In genomic region chr17:77712578-77712977, GRCh38 we compare ENCODE assay signal across 36 cellular contexts.
DNase-seq lines count a peak whose midpoint lies in the region; ATAC-seq, FAIRE-seq and TF ChIP-seq lines count a peak whose summit lies in the region.
"Had no signal": no experiment of that assay in that cellular context is flagged by ENCODE, and none has a peak within 500 bp of the region (broad histone marks: within the 10 kb centered on the region; RNA-seq: fewer than 3 reads in every experiment).

No MANE protein-coding gene starts in this region.

- TF ChIP-seq CTCF in HepG2 (CRISPR knock-in tag; IDR thresholded peaks at IDR 0.05) (no peak), right lobe of liver (IDR thresholded peaks at IDR 0.05) (no peak), HEK293 (tag by site-specific recombination; IDR thresholded peaks at IDR 0.05) (no peak), endodermal cell (conservative IDR thresholded peaks at IDR 0.05) (no peak), left ventricle myocardium inferior (IDR thresholded peaks at IDR 0.05; ENCODE audit: borderline replicate concordance) (no peak)

- H3K27ac Mint-ChIP-seq in activated CD4-positive, alpha-beta T cell treated with anti-CD3 and anti-CD28 coated beads, Interleukin-2, amount 10 ng/mL, durations not matched to agents 24 days and 14 days, result no peak overlapping the region
- no peak overlapping the region for H3K27ac Mint-ChIP-seq in endodermal cell
- H3K27ac Mint-ChIP-seq: B cell; CD14-positive monocyte; CD4-positive, alpha-beta memory T cell; CD4-positive, alpha-beta T cell; CD4-positive, CD25-positive, alpha-beta regulatory T cell; CD8-positive, alpha-beta memory T cell; CD8-positive, alpha-beta T cell had no signal

- H3K27me3 ChIP-seq in HepG2 (ENCODE audit: control insufficient read depth in 1 of 2, insufficient read depth in 2 of 2, low read length in 2 of 2) (peaks cover 0 to 34% of the 10 kb centered on the region in 2 experiments; a peak in 4 of 5 replicates), right lobe of liver (no peaks in the 10 kb centered on the region), endodermal cell (ENCODE audit: control insufficient read depth, insufficient read depth, low read length, poor library complexity, severe bottlenecking) (no peaks in the 10 kb centered on the region), right cardiac atrium (ENCODE audit: control insufficient read depth, insufficient read depth) (no peaks in the 10 kb centered on the region), left ventricle myocardium inferior (ENCODE audit: low read depth) (no peaks in the 10 kb centered on the region)
- H3K27me3 ChIP-seq: BE2C; BLaER1; BLaER1 treated with 17β-estradiol and CSF1 and Interleukin-3, amounts not matched to agents 10 nM and 100 nM had no signal

- H3K4me1 ChIP-seq in HepG2 (ENCODE audit: insufficient read depth, low read length), result no peaks in the 10 kb centered on the region
- no peaks in the 10 kb centered on the region for H3K4me1 ChIP-seq in right lobe of liver
- no peaks in the 10 kb centered on the region for H3K4me1 ChIP-seq in HEK293 (ENCODE audit: control insufficient read depth, insufficient read depth, low read length)
- no peaks in the 10 kb centered on the region for H3K4me1 ChIP-seq in endodermal cell (ENCODE audit: control insufficient read depth, insufficient read depth, low read length)
- H3K4me1 ChIP-seq in right cardiac atrium (ENCODE audit: control insufficient read depth, insufficient read depth, low read length), result no peaks in the 10 kb centered on the region
- H3K4me1 ChIP-seq in left ventricle myocardium inferior, result no peaks in the 10 kb centered on the region
- H3K4me1 ChIP-seq: A549, BE2C, BLaER1, Caco-2 had no signal

- BruUV-seq in HepG2 (replicated peaks; lab: Mats Ljungman, UMichigan), result no TSS peak

- intact Hi-C loops in activated CD4-positive, alpha-beta T cell treated with anti-CD3 and anti-CD28 coated beads, Interleukin-2, amount 10 ng/mL, durations not matched to agents 24 days and 14 days (cut with micrococcal nuclease), result no loop called here
- intact Hi-C loops in HepG2 (cut with micrococcal nuclease; ENCODE audit: unreplicated experiment), result no loop called here
- intact Hi-C loops in right lobe of liver (cut with DNase I), result no loop called here
- intact Hi-C loops in right cardiac atrium (cut with DNase I), result no loop called here
- intact Hi-C loops in left ventricle myocardium inferior (cut with micrococcal nuclease), result no loop called here

- H3K4me1 Mint-ChIP-seq in activated CD4-positive, alpha-beta T cell treated with anti-CD3 and anti-CD28 coated beads, Interleukin-2, amount 10 ng/mL, durations not matched to agents 24 days and 14 days, result no peaks in the 10 kb centered on the region
- no peaks in the 10 kb centered on the region for H3K4me1 Mint-ChIP-seq in endodermal cell
- H3K4me1 Mint-ChIP-seq: B cell; CD14-positive monocyte; CD4-positive, alpha-beta memory T cell; CD4-positive, CD25-positive, alpha-beta regulatory T cell; CD8-positive, alpha-beta memory T cell had no signal

- H3K36me3 Mint-ChIP-seq in activated CD4-positive, alpha-beta T cell treated with anti-CD3 and anti-CD28 coated beads, Interleukin-2, amount 10 ng/mL, durations not matched to agents 24 days and 14 days (ENCODE audit: low read depth), result no peaks in the 10 kb centered on the region
- no peaks in the 10 kb centered on the region for H3K36me3 Mint-ChIP-seq in endodermal cell (ENCODE audit: low read depth)
- H3K36me3 Mint-ChIP-seq: CD14-positive monocyte; CD4-positive, CD25-positive, alpha-beta regulatory T cell; CD8-positive, alpha-beta T cell had no signal

- DNase-seq in activated CD4-positive, alpha-beta T cell treated with anti-CD3 and anti-CD28 coated beads, Interleukin-2, amount 10 ng/mL, durations not matched to agents 24 days and 14 days, result peak; percentile 10
- DNase-seq in activated CD4-positive, alpha-beta T cell treated with anti-CD3 and anti-CD28 coated beads, Interleukin-2, amount 50 U/mL, for 48 hours, result no peak
- no peak for DNase-seq in HepG2 (ENCODE audit: low spot score)
- DNase-seq in right lobe of liver, result no peak
- DNase-seq in endodermal cell, result peak; percentile 5
- DNase-seq in right cardiac atrium, result no peak
- DNase-seq in left ventricle myocardium inferior, result no peak
- DNase-seq: 8988T; ACHN; AML-193; BE2C; C1 segment of cervical spinal cord; Caco-2; Calu3; CD4-positive, alpha-beta memory T cell; CD4-positive, alpha-beta T cell; CD4-positive, CD25-positive, alpha-beta regulatory T cell; CD8-positive, alpha-beta memory T cell; CD8-positive, alpha-beta T cell; COR-L47; DMS 273 treated with DMSO at 0.1 percent for 48 hours; DMS153; DMS53; DMS79; DMS79 treated with DMSO at 0.1 percent for 48 hours; DND-41; EL had no signal

- in situ Hi-C loops in HepG2 (cut with HindIII; ENCODE audit: extremely low pct_ligation_motif_present, low pct_unique_long_range_greater_than_20kb), result no loop called here

- no peak overlapping the region for H3K4me3 ChIP-seq in HepG2 (replicated peaks in 1 of 3; ENCODE audit: insufficient read depth in 1 of 3, low read depth in 2 of 3, low read length in 3 of 3)
- no peak overlapping the region for H3K4me3 ChIP-seq in right lobe of liver
- no peak overlapping the region for H3K4me3 ChIP-seq in HEK293 (ENCODE audit: low read depth, low read length)
- no peak overlapping the region for H3K4me3 ChIP-seq in endodermal cell (ENCODE audit: low read length)
- no peak overlapping the region for H3K4me3 ChIP-seq in right cardiac atrium (ENCODE audit: low read length)
- no peak overlapping the region for H3K4me3 ChIP-seq in left ventricle myocardium inferior
- H3K4me3 ChIP-seq: A549; BLaER1; BLaER1 treated with 17β-estradiol and CSF1 and Interleukin-3, amounts not matched to agents 10 nM and 100 nM had no signal

- H3K9me3 ChIP-seq in HepG2 (ENCODE audit: low read length) (peaks cover 5% of the 10 kb centered on the region; the same call in 1 of the 2 replicates), right lobe of liver (no peaks in the 10 kb centered on the region), HEK293 (ENCODE audit: control insufficient read depth, insufficient read depth, low read depth, low read length) (no peaks in the 10 kb centered on the region), endodermal cell (ENCODE audit: control insufficient read depth, low read length) (peaks cover 21% of the 10 kb centered on the region), right cardiac atrium (ENCODE audit: control insufficient read depth, low read length) (no peaks in the 10 kb centered on the region), left ventricle myocardium inferior (replicated peaks) (peaks cover 39% of the 10 kb centered on the region)
- H3K9me3 ChIP-seq: BE2C, Caco-2 had no signal

- TF ChIP-seq POLR2A in HepG2 (IDR thresholded peaks at IDR 0.05; ENCODE audit: insufficient read depth in 1 of 2, low read depth in 2 of 2, low read length in 2 of 2), result no peak
- TF ChIP-seq POLR2A in right lobe of liver (IDR thresholded peaks at IDR 0.05), result no peak

- no peaks in the 10 kb centered on the region for H4K20me1 ChIP-seq in HepG2 (ENCODE audit: insufficient read depth, low read length)
- H4K20me1 ChIP-seq: BLaER1; BLaER1 treated with 17β-estradiol and CSF1 and Interleukin-3, amounts not matched to agents 10 nM and 100 nM had no signal

- H3K27ac ChIP-seq in HepG2 (ENCODE audit: extremely low read length, insufficient read depth, low read length) (no peak overlapping the region), right lobe of liver (no peak overlapping the region), HEK293 (ENCODE audit: extremely low read depth, low read depth, low read length) (no peak overlapping the region), endodermal cell (ENCODE audit: low read depth, low read length) (no peak overlapping the region), right cardiac atrium (ENCODE audit: low read length) (no peak overlapping the region), left ventricle myocardium inferior (replicated peaks) (no peak overlapping the region)
- H3K27ac ChIP-seq: 22Rv1; A549; BLaER1; BLaER1 treated with 17β-estradiol and CSF1 and Interleukin-3, amounts not matched to agents 10 nM and 100 nM; C4-2B had no signal

- POLR2A ChIA-PET in HepG2 (lab: Yijun Ruan, JAX) (no interaction called here), HEK293 (lab: Yijun Ruan, JAX) (no interaction called here)

- no peak overlapping the region for H2AFZ ChIP-seq in HepG2 (ENCODE audit: low read length)

- H3K9ac ChIP-seq in HepG2 (ENCODE audit: insufficient read depth, low read depth, low read length) (no peak overlapping the region), endodermal cell (ENCODE audit: extremely low read depth, low read length, poor library complexity, severe bottlenecking) (no peak overlapping the region)
- H3K9ac ChIP-seq: BLaER1; BLaER1 treated with 17β-estradiol and CSF1 and Interleukin-3, amounts not matched to agents 10 nM and 100 nM had no signal

- TF ChIP-seq EP300 in HepG2 (IDR thresholded peaks at IDR 0.05; ENCODE audit: low read depth in 2 of 2, low read length in 2 of 2) (no peak), HepG2 (CRISPR knock-in tag; IDR thresholded peaks at IDR 0.05; ENCODE audit: borderline replicate concordance) (no peak)

- no peak for TF ChIP-seq RAD21 in HepG2 (CRISPR knock-in tag; IDR thresholded peaks at IDR 0.05)

- H3K9me3 Mint-ChIP-seq in activated CD4-positive, alpha-beta T cell treated with anti-CD3 and anti-CD28 coated beads, Interleukin-2, amount 10 ng/mL, durations not matched to agents 24 days and 14 days, result peaks cover 10% of the 10 kb centered on the region
- peaks cover 31% of the 10 kb centered on the region for H3K9me3 Mint-ChIP-seq in endodermal cell

- ATAC-seq in HepG2, result no peak
- ATAC-seq in right lobe of liver, result no peak
- ATAC-seq in right cardiac atrium, result no peak
- ATAC-seq: A549; CD8-positive, alpha-beta T cell had no signal

- FAIRE-seq in HepG2 (lab: Jason Lieb, UNC), result no peak
- FAIRE-seq: D721Med had no signal

- CTCF ChIA-PET in HepG2 (lab: Yijun Ruan, JAX; ENCODE audit: low intra/inter-chr PET ratio, low total read pairs) (no interaction called here), HEK293 (lab: Yijun Ruan, JAX) (interaction anchor here (0.6 to 1.0 kb wide), 3 partner anchors 62 to 459 kb away, joined by 3 to 4 read pairs (median 4); no protein-coding TSS in a partner anchor)

- no peaks in the 10 kb centered on the region for H3K79me2 ChIP-seq in HepG2 (ENCODE audit: insufficient read depth, low read length)

- H3K36me3 ChIP-seq in HepG2 (replicated peaks in 1 of 2; ENCODE audit: control insufficient read depth in 1 of 2, insufficient read depth in 2 of 2, low read length in 2 of 2) (no peaks in the 10 kb centered on the region), right lobe of liver (no peaks in the 10 kb centered on the region), HEK293 (ENCODE audit: control insufficient read depth in 2 of 2, insufficient read depth in 1 of 2, low read length in 2 of 2) (no peaks in the 10 kb centered on the region), endodermal cell (ENCODE audit: control insufficient read depth, insufficient read depth, low read length) (no peaks in the 10 kb centered on the region), left ventricle myocardium inferior (no peaks in the 10 kb centered on the region)
- H3K36me3 ChIP-seq: BE2C; BLaER1; BLaER1 treated with 17β-estradiol and CSF1 and Interleukin-3, amounts not matched to agents 10 nM and 100 nM had no signal

- peaks cover 36% of the 10 kb centered on the region for H3K27me3 Mint-ChIP-seq in activated CD4-positive, alpha-beta T cell treated with anti-CD3 and anti-CD28 coated beads, Interleukin-2, amount 10 ng/mL, durations not matched to agents 24 days and 14 days
- peaks cover 2% of the 10 kb centered on the region for H3K27me3 Mint-ChIP-seq in endodermal cell (ENCODE audit: insufficient read depth)
- H3K27me3 Mint-ChIP-seq: CD4-positive, alpha-beta T cell had no signal

- H3K4me2 ChIP-seq in HepG2 (ENCODE audit: low read depth, low read length), result no peak overlapping the region
- H3K4me2 ChIP-seq: A549; BLaER1; BLaER1 treated with 17β-estradiol and CSF1 and Interleukin-3, amounts not matched to agents 10 nM and 100 nM had no signal

- no peak overlapping the region for H3K4me3 Mint-ChIP-seq in activated CD4-positive, alpha-beta T cell treated with anti-CD3 and anti-CD28 coated beads, Interleukin-2, amount 10 ng/mL, durations not matched to agents 24 days and 14 days
- H3K4me3 Mint-ChIP-seq in endodermal cell, result no peak overlapping the region
- H3K4me3 Mint-ChIP-seq: B cell; CD4-positive, alpha-beta memory T cell; CD4-positive, alpha-beta T cell; CD4-positive, CD25-positive, alpha-beta regulatory T cell; CD8-positive, alpha-beta memory T cell; CD8-positive, alpha-beta T cell had no signal

Comparison
In these comparisons a context has a peak if more than half of its experiments do, and no peak if none do; other contexts are left out.
1. DNase-seq: peak in activated CD4-positive, alpha-beta T cell treated with anti-CD3 and anti-CD28 coated beads, Interleukin-2, amount 10 ng/mL, durations not matched to agents 24 days and 14 days (single experiment) and endodermal cell (single experiment); none in activated CD4-positive, alpha-beta T cell treated with anti-CD3 and anti-CD28 coated beads, Interleukin-2, amount 50 U/mL, for 48 hours (0 of 2), HepG2 (single experiment), right lobe of liver (0 of 3), right cardiac atrium (0 of 3) and left ventricle myocardium inferior (single experiment).